23 cellular contexts compared by ENCODE assay signal in the genomic region with DNA sequence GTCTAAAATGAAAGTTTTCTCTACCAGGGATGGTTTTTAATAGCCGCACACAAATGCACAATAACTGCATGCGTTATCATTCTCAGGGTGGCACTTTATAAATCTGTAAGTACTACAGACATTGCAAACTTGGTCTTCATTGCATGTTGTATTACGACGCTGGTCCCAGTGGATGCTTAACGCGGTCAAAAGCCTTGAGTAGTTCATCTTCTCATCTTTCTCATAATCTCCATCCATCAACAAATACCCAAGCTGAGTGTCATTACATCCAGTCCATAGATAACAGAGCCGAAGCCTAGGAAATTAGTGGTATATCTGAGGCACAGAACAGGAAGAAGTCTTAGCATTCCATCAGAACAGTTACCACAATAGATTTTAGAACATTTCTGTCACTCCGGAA.
"Had no signal": no experiment of that assay in that cellular context is flagged by ENCODE, and none has a peak within 500 bp of the region (broad histone marks: within the 10 kb centered on the region; RNA-seq: fewer than 3 reads in every experiment).

No MANE protein-coding gene starts in this region.

- H3K4me3 Mint-ChIP-seq: activated CD4-positive, alpha-beta memory T cell treated with anti-CD3 and anti-CD28 coated beads for 36 hours; activated CD4-positive, alpha-beta T cell treated with anti-CD3 and anti-CD28 coated beads, Interleukin-2, amount 10 ng/mL, durations not matched to agents 24 days and 14 days; activated naive CD4-positive, alpha-beta T cell treated with anti-CD3 and anti-CD28 coated beads, Interleukin-2, amount 10 ng/mL, durations not matched to agents 7 days and 5 days; activated naive CD8-positive, alpha-beta T cell treated with anti-CD3 and anti-CD28 coated beads, Interleukin-2, amount 10 ng/mL, durations not matched to agents 7 days and 5 days; activated T-helper 1 cell treated with anti-CD3 and anti-CD28 coated beads, Interleukin-12 subunit alpha, Interleukin-12 subunit beta, Interleukin-2, Interleukin-4 antibody, amounts not matched to agents 30 ng/mL and 10 ng/mL and 1 ng/mL, durations not matched to agents 14 hours and 24 hours and 36 hours; naive thymus-derived CD8-positive, alpha-beta T cell; stimulated activated naive CD8-positive, alpha-beta T cell treated with anti-CD3 and anti-CD28 coated beads, Interleukin-15, Interleukin-2, amounts not matched to agents 100 ng/mL and 50 ng/mL, for 24 hours; T-helper 17 cell had no signal

- H3K27ac ChIP-seq: upper lobe of left lung, vagina, WERI-Rb-1 had no signal

- H3K9me3 Mint-ChIP-seq: activated CD4-positive, alpha-beta memory T cell treated with anti-CD3 and anti-CD28 coated beads for 36 hours; activated CD4-positive, alpha-beta T cell treated with anti-CD3 and anti-CD28 coated beads, Interleukin-2, amount 10 ng/mL, durations not matched to agents 24 days and 14 days; activated naive CD4-positive, alpha-beta T cell treated with anti-CD3 and anti-CD28 coated beads, Interleukin-2, amount 10 ng/mL, durations not matched to agents 7 days and 5 days; activated naive CD8-positive, alpha-beta T cell treated with anti-CD3 and anti-CD28 coated beads, Interleukin-2, amount 10 ng/mL, durations not matched to agents 7 days and 5 days; activated T-helper 1 cell treated with anti-CD3 and anti-CD28 coated beads, Interleukin-12 subunit alpha, Interleukin-12 subunit beta, Interleukin-2, Interleukin-4 antibody, amounts not matched to agents 30 ng/mL and 10 ng/mL and 1 ng/mL, durations not matched to agents 14 hours and 24 hours and 36 hours; mesothelial cell of epicardium; naive thymus-derived CD8-positive, alpha-beta T cell; stimulated activated naive CD8-positive, alpha-beta T cell treated with anti-CD3 and anti-CD28 coated beads, Interleukin-15, Interleukin-2, amounts not matched to agents 100 ng/mL and 50 ng/mL, for 24 hours had no signal

- H3K27me3 ChIP-seq: upper lobe of left lung, vagina had no signal

- H3K4me3 ChIP-seq: upper lobe of left lung, vagina had no signal

- H3K36me3 Mint-ChIP-seq: mesothelial cell of epicardium had no signal

- H3K27me3 Mint-ChIP-seq: activated CD4-positive, alpha-beta memory T cell treated with anti-CD3 and anti-CD28 coated beads for 36 hours; activated CD4-positive, alpha-beta T cell treated with anti-CD3 and anti-CD28 coated beads, Interleukin-2, amount 10 ng/mL, durations not matched to agents 24 days and 14 days; activated naive CD4-positive, alpha-beta T cell treated with anti-CD3 and anti-CD28 coated beads, Interleukin-2, amount 10 ng/mL, durations not matched to agents 7 days and 5 days; activated naive CD8-positive, alpha-beta T cell treated with anti-CD3 and anti-CD28 coated beads, Interleukin-2, amount 10 ng/mL, durations not matched to agents 7 days and 5 days; naive thymus-derived CD8-positive, alpha-beta T cell; stimulated activated naive CD8-positive, alpha-beta T cell treated with anti-CD3 and anti-CD28 coated beads, Interleukin-15, Interleukin-2, amounts not matched to agents 100 ng/mL and 50 ng/mL, for 24 hours; T-helper 17 cell had no signal

- H3K4me1 ChIP-seq: upper lobe of left lung, vagina had no signal

- H3K9me3 ChIP-seq: upper lobe of left lung, vagina had no signal

- DNase-seq: activated CD4-positive, alpha-beta memory T cell treated with anti-CD3 and anti-CD28 coated beads for 36 hours; activated CD4-positive, alpha-beta T cell treated with anti-CD3 and anti-CD28 coated beads, Interleukin-2, amount 10 ng/mL, durations not matched to agents 24 days and 14 days; activated CD4-positive, CD25-positive, alpha-beta regulatory T cell treated with anti-CD3 and anti-CD28 coated beads, Interleukin-2, amount 50 U/mL, for 72 hours; activated CD8-positive, alpha-beta memory T cell treated with anti-CD3 and anti-CD28 coated beads, Interleukin-2, amount 50 U/mL, for 4 hours; activated effector memory CD4-positive, alpha-beta T cell treated with anti-CD3 and anti-CD28 coated beads, Interleukin-2, amount 50 U/mL, for 16 hours; activated naive CD4-positive, alpha-beta T cell treated with anti-CD3 and anti-CD28 coated beads, Interleukin-2, amount 10 ng/mL, durations not matched to agents 7 days and 5 days; activated naive CD8-positive, alpha-beta T cell treated with anti-CD3 and anti-CD28 coated beads, Interleukin-2, amount 10 ng/mL, durations not matched to agents 7 days and 5 days; activated T-cell treated with anti-CD3 and anti-CD28 coated beads, Interleukin-2, amount 50 U/mL, for 1 hour; central memory CD4-positive, alpha-beta T cell; foreskin melanocyte; left cardiac atrium; left ventricle myocardium superior; naive thymus-derived CD8-positive, alpha-beta T cell; stimulated activated CD4-positive, alpha-beta T cell treated with anti-CD3 and anti-CD28 coated beads, Interleukin-2, amount 100 ng/mL, for 48 hours; T-helper 17 cell; T1000; WERI-Rb-1 had no signal

- H3K36me3 ChIP-seq: vagina, WERI-Rb-1 had no signal

- H3K27ac Mint-ChIP-seq: activated CD4-positive, alpha-beta memory T cell treated with anti-CD3 and anti-CD28 coated beads for 36 hours; activated CD4-positive, alpha-beta T cell treated with anti-CD3 and anti-CD28 coated beads, Interleukin-2, amount 10 ng/mL, durations not matched to agents 24 days and 14 days; activated naive CD4-positive, alpha-beta T cell treated with anti-CD3 and anti-CD28 coated beads, Interleukin-2, amount 10 ng/mL, durations not matched to agents 7 days and 5 days; activated naive CD8-positive, alpha-beta T cell treated with anti-CD3 and anti-CD28 coated beads, Interleukin-2, amount 10 ng/mL, durations not matched to agents 7 days and 5 days; activated T-helper 1 cell treated with anti-CD3 and anti-CD28 coated beads, Interleukin-12 subunit alpha, Interleukin-12 subunit beta, Interleukin-2, Interleukin-4 antibody, amounts not matched to agents 30 ng/mL and 10 ng/mL and 1 ng/mL, durations not matched to agents 14 hours and 24 hours and 36 hours; mesothelial cell of epicardium; naive thymus-derived CD8-positive, alpha-beta T cell; stimulated activated naive CD8-positive, alpha-beta T cell treated with anti-CD3 and anti-CD28 coated beads, Interleukin-15, Interleukin-2, amounts not matched to agents 100 ng/mL and 50 ng/mL, for 24 hours; T-helper 17 cell had no signal

- ATAC-seq: esophagus mucosa; left cardiac atrium; left ventricle myocardium superior; naive thymus-derived CD8-positive, alpha-beta T cell; T-helper 17 cell had no signal
